ENCODE assay signal across 15 cellular contexts in the genomic region with DNA sequence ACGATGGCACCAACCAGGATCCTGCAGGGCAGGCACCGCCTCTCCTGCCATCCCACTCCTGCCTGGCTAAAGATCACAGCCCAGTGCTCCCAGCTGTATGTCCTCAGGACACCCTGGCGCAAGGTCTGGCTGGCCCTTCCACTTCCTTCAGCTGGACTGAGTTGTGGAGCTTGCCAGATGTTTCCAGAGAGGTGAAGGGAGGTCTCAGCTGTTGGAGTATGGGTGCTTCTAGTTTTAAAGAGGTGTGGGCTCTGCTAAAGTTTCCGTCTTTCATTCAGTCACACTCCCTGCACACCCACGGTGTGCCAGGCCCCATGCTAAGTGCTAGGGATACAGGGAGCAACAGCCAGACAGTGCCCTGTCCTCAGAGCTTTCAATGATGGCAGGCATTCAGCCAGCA.
"Had no signal": no experiment of that assay in that cellular context is flagged by ENCODE, and none has a peak within 500 bp of the region (broad histone marks: within the 10 kb centered on the region; RNA-seq: fewer than 3 reads in every experiment).

No MANE protein-coding gene starts in this region.

- H3K4me3 ChIP-seq: coronary artery, thyroid gland had no signal

- H3K4me1 ChIP-seq: parathyroid adenoma, thyroid gland had no signal

- H3K9me3 Mint-ChIP-seq: neural crest cell had no signal

- H3K36me3 ChIP-seq: thyroid gland had no signal

- H3K9ac ChIP-seq: parathyroid adenoma had no signal

- H3K27ac ChIP-seq: coronary artery, epithelial cell of prostate, parathyroid adenoma, thyroid gland had no signal

- H3K9me3 ChIP-seq: thyroid gland had no signal

- H3K27me3 ChIP-seq: thyroid gland had no signal

- H3K4me3 Mint-ChIP-seq: activated naive CD4-positive, alpha-beta T cell treated with anti-CD3 and anti-CD28 coated beads, Interleukin-2, amount 10 ng/mL, durations not matched to agents 7 days and 5 days; neural crest cell had no signal

- DNase-seq: activated CD4-positive, alpha-beta T cell treated with anti-CD3 and anti-CD28 coated beads, Interleukin-2, amount 50 U/mL, for 4 hours; activated naive CD4-positive, alpha-beta T cell treated with anti-CD3 and anti-CD28 coated beads, Interleukin-2, amount 10 ng/mL, durations not matched to agents 7 days and 5 days; caudate nucleus; effector memory CD4-positive, alpha-beta T cell; hippocampal formation; left ventricle myocardium superior; mesendoderm; stimulated activated CD4-positive, alpha-beta T cell treated with anti-CD3 and anti-CD28 coated beads, Interleukin-4, amount 100 ng/mL, for 1 hour; T-helper 2 cell; thyroid gland had no signal

- H3K4me1 Mint-ChIP-seq: neural crest cell had no signal

- FAIRE-seq: urothelium cell line had no signal

- H3K27ac Mint-ChIP-seq: activated naive CD4-positive, alpha-beta T cell treated with anti-CD3 and anti-CD28 coated beads, Interleukin-2, amount 10 ng/mL, durations not matched to agents 7 days and 5 days had no signal

- ATAC-seq: left ventricle myocardium superior had no signal
